In the genomic region with DNA sequence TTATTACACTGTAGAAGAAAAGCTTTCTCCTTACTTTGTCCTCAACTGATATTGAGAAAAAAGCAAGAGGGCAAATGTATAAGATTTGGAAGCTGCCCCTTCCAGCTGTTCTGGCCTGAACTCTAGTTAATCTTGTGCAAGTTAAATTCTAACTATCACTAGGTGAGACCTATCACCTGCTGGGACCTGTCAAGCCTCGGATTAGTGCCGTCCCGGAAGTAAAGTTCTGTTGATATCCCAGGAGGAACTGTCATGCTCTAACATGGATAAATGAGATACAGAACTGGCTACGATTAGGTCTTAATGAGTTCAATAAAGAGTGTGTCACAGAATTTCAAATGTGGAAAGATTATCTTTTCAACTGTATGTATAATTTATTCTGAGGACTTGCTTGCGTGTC, we compare ENCODE assay signal across 1 cellular context.
TF ChIP-seq lines count a peak whose summit lies in the region.

No MANE protein-coding gene starts in this region.

TF ChIP-seq in K562, 482 proteins besides CTCF, POLR2A, EP300 and RAD21 (continued from another document):
- TF ChIP-seq, protein P1, sequence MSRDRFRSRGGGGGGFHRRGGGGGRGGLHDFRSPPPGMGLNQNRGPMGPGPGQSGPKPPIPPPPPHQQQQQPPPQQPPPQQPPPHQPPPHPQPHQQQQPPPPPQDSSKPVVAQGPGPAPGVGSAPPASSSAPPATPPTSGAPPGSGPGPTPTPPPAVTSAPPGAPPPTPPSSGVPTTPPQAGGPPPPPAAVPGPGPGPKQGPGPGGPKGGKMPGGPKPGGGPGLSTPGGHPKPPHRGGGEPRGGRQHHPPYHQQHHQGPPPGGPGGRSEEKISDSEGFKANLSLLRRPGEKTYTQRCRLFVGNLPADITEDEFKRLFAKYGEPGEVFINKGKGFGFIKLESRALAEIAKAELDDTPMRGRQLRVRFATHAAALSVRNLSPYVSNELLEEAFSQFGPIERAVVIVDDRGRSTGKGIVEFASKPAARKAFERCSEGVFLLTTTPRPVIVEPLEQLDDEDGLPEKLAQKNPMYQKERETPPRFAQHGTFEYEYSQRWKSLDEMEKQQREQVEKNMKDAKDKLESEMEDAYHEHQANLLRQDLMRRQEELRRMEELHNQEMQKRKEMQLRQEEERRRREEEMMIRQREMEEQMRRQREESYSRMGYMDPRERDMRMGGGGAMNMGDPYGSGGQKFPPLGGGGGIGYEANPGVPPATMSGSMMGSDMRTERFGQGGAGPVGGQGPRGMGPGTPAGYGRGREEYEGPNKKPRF (IDR thresholded peaks at IDR 0.05; ENCODE audit: low read depth, low read length): no peak
- TF ChIP-seq, protein P2, sequence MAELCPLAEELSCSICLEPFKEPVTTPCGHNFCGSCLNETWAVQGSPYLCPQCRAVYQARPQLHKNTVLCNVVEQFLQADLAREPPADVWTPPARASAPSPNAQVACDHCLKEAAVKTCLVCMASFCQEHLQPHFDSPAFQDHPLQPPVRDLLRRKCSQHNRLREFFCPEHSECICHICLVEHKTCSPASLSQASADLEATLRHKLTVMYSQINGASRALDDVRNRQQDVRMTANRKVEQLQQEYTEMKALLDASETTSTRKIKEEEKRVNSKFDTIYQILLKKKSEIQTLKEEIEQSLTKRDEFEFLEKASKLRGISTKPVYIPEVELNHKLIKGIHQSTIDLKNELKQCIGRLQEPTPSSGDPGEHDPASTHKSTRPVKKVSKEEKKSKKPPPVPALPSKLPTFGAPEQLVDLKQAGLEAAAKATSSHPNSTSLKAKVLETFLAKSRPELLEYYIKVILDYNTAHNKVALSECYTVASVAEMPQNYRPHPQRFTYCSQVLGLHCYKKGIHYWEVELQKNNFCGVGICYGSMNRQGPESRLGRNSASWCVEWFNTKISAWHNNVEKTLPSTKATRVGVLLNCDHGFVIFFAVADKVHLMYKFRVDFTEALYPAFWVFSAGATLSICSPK (IDR thresholded peaks at IDR 0.05; ENCODE audit: borderline replicate concordance): no peak
- TF ChIP-seq NCOA4 (IDR thresholded peaks at IDR 0.05; ENCODE audit: partially characterized antibody): no peak
- TF ChIP-seq U2AF1 (optimal IDR thresholded peaks at IDR 0.05; ENCODE audit: low read depth, low read length): no peak
- TF ChIP-seq CHD2 (IDR thresholded peaks at IDR 0.05; ENCODE audit: low read depth, low read length): no peak
- TF ChIP-seq HDAC2 (IDR thresholded peaks at IDR 0.05): no peak
- TF ChIP-seq SNRNP70 (optimal IDR thresholded peaks at IDR 0.05; ENCODE audit: low read depth, low read length): no peak
- TF ChIP-seq KDM1A (IDR thresholded peaks at IDR 0.05): no peak
- 0 out of 2 replicates have a peak, but pooled peaks have one; percentile 15 for TF ChIP-seq KAT8 (IDR thresholded peaks at IDR 0.05; ENCODE audit: low read depth)
- no peak for TF ChIP-seq GTF2F1 (IDR thresholded peaks at IDR 0.05; ENCODE audit: low read depth, low read length)
